23 cellular contexts compared by ENCODE assay signal in the genomic region with DNA sequence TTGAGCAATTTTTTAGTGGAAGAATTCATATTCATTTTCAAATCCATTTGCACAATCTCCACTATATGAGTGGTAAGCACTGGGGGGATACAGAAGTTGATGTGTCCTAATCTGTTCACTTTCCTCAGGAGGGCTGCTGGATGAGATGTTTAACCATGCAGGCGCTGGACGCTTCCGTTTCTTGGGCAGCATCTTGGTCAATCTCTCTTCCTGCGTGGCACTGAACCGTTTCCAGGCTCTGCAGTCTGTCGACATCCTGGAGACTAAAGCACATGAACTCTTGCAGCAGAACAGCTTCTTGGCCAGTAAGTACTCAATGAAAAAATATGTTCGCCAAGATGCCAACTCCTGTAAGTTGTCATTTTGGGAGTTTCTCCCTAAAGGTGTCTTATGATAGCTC.
"Had no signal": no experiment of that assay in that cellular context is flagged by ENCODE, and none has a peak within 500 bp of the region (broad histone marks: within the 10 kb centered on the region; RNA-seq: fewer than 3 reads in every experiment).

No MANE protein-coding gene starts in this region.

- DNase-seq: activated B cell treated with CpG ODN at 0.5 μM for 24 hours; activated CD4-positive, alpha-beta T cell treated with anti-CD3 and anti-CD28 coated beads for 36 hours; activated CD4-positive, alpha-beta T cell treated with anti-CD3 and anti-CD28 coated beads, Interleukin-2, amount 50 U/mL, for 4 hours; activated naive CD4-positive, alpha-beta T cell; activated T-cell treated with anti-CD3 and anti-CD28 coated beads for 4 hours; activated T-cell treated with anti-CD3 and anti-CD28 coated beads, Interleukin-2, amount 50 U/mL, for 72 hours; anterior cingulate cortex; colonic mucosa; effector memory CD4-positive, alpha-beta T cell; left lung; lower lobe of right lung; mesenchymal stem cell; natural killer cell; posterior cingulate gyrus; right cardiac atrium; stimulated activated CD4-positive, alpha-beta T cell treated with anti-CD3 and anti-CD28 coated beads, Interleukin-15, amount 100 ng/mL, for 24 hours; stimulated activated CD4-positive, alpha-beta T cell treated with anti-CD3 and anti-CD28 coated beads, Interleukin-2, amount 100 ng/mL, for 24 hours; stimulated activated naive B cell treated with anti-CD40 and anti-IgM and Interleukin-4, amounts not matched to agents 10 μg/mL and 1 μg/mL and 100 μg/mL, for 72 hours; stomach; T1000; thyroid gland; upper lobe of left lung had no signal

- ATAC-seq: activated CD4-positive, alpha-beta T cell treated with anti-CD3 and anti-CD28 coated beads for 36 hours; activated naive CD4-positive, alpha-beta T cell treated with anti-CD3 and anti-CD28 coated beads, Interleukin-2, amount 50 U/mL, for 72 hours; activated T-cell treated with anti-CD3 and anti-CD28 coated beads, Interleukin-2, amount 50 U/mL, for 72 hours; left lung; lower lobe of right lung; natural killer cell; right cardiac atrium; stimulated activated naive B cell treated with anti-CD40 and anti-IgM and Interleukin-4, amounts not matched to agents 10 μg/mL and 1 μg/mL and 100 μg/mL, for 72 hours had no signal
